ENCODE assay signal across 15 cellular contexts in genomic region chr22:46113110-46113909, GRCh38. TPM values are rescaled to one million over a fixed set of nuclear protein-coding genes. Genes with fewer than 3 reads are reported as not detected.
DNase-seq lines count a peak whose midpoint lies in the region; ATAC-seq and TF ChIP-seq lines count a peak whose summit lies in the region.
"Had no signal": no experiment of that assay in that cellular context is flagged by ENCODE, and none has a peak within 500 bp of the region (broad histone marks: within the 10 kb centered on the region; RNA-seq: fewer than 3 reads in every experiment).

No MANE protein-coding gene starts in this region.

- H3K36me3 ChIP-seq in adrenal gland (replicated peaks in 1 of 2), result peaks cover 0 to 41% of the 10 kb centered on the region in 2 donors
- peaks cover 0 to 64% (median 40%) of the 10 kb centered on the region in 6 donors for H3K36me3 ChIP-seq in spleen
- peaks cover 5% of the 10 kb centered on the region for H3K36me3 ChIP-seq in effector memory CD4-positive, alpha-beta T cell (ENCODE audit: control insufficient read depth, insufficient read depth, low read length)

- H3K27me3 ChIP-seq in adrenal gland (no peaks in the 10 kb centered on the region), right cardiac atrium (ENCODE audit: control insufficient read depth, insufficient read depth) (no peaks in the 10 kb centered on the region), spleen (replicated peaks in 1 of 7) (no peaks in the 10 kb centered on the region)
- H3K27me3 ChIP-seq in effector memory CD4-positive, alpha-beta T cell (replicated peaks; ENCODE audit: control insufficient read depth, insufficient read depth, low read length, poor library complexity, severe bottlenecking), result no peaks in the 10 kb centered on the region

- no peak overlapping the region for H3K4me3 Mint-ChIP-seq in natural killer cell
- H3K4me3 Mint-ChIP-seq: activated CD4-positive, alpha-beta memory T cell treated with anti-CD3 and anti-CD28 coated beads for 36 hours had no signal

- DNase-seq in AG10803 (ENCODE audit: low read depth), result peak; percentile 4
- peak in 4 of 7 donors; percentile 49 to 67 (median 53) for DNase-seq in adrenal gland
- no peak for DNase-seq in right cardiac atrium
- DNase-seq in spleen, result no peak
- no peak for DNase-seq in natural killer cell
- no peak for DNase-seq in NCI-H2029 (lab: John Stamatoyannopoulos, UW)
- no peak for DNase-seq in effector memory CD4-positive, alpha-beta T cell
- DNase-seq: activated CD4-positive, alpha-beta memory T cell treated with anti-CD3 and anti-CD28 coated beads for 36 hours; activated gamma-delta T cell; central memory CD4-positive, alpha-beta T cell; DMS153; KBM-7; NCI-H526 had no signal

- H3K4me3 ChIP-seq in AG10803 (ENCODE audit: low read length) (no peak overlapping the region), adrenal gland (no peak overlapping the region), right cardiac atrium (ENCODE audit: low read length) (no peak overlapping the region), spleen (no peak overlapping the region)
- H3K4me3 ChIP-seq in effector memory CD4-positive, alpha-beta T cell (ENCODE audit: insufficient read depth, low read depth, low read length, poor library complexity, severe bottlenecking), result no peak overlapping the region

- no peaks in the 10 kb centered on the region for H3K9me3 ChIP-seq in adrenal gland (replicated peaks in 1 of 3)
- no peaks in the 10 kb centered on the region for H3K9me3 ChIP-seq in right cardiac atrium (ENCODE audit: control insufficient read depth, low read length)
- H3K9me3 ChIP-seq in spleen, result no peaks in the 10 kb centered on the region
- H3K9me3 ChIP-seq in effector memory CD4-positive, alpha-beta T cell (ENCODE audit: control insufficient read depth, low read length), result no peaks in the 10 kb centered on the region

- TF ChIP-seq POLR2A in adrenal gland (IDR thresholded peaks at IDR 0.05) (no peak), spleen (IDR thresholded peaks at IDR 0.05) (no peak)

- H3K27ac ChIP-seq in adrenal gland (peak overlapping the region; percentile 43 to 88 (median 80)), right cardiac atrium (ENCODE audit: low read length) (peak overlapping the region; percentile 59), spleen (peak overlapping the region; percentile 19 to 97 (median 66))
- no peak overlapping the region for H3K27ac ChIP-seq in effector memory CD4-positive, alpha-beta T cell (ENCODE audit: insufficient read depth, low read length, poor library complexity, severe bottlenecking)

- H3K4me1 ChIP-seq in adrenal gland (replicated peaks in 1 of 2), result peaks cover 46 to 84% of the 10 kb centered on the region in 2 donors
- peaks cover 12% of the 10 kb centered on the region for H3K4me1 ChIP-seq in right cardiac atrium (ENCODE audit: control insufficient read depth, insufficient read depth, low read length)
- H3K4me1 ChIP-seq in spleen, result peaks cover 22 to 97% (median 74%) of the 10 kb centered on the region in 6 donors
- peaks cover 6% of the 10 kb centered on the region for H3K4me1 ChIP-seq in effector memory CD4-positive, alpha-beta T cell (ENCODE audit: control insufficient read depth, insufficient read depth, low read length, poor library complexity, severe bottlenecking)

- no peaks in the 10 kb centered on the region for H3K36me3 Mint-ChIP-seq in natural killer cell
- H3K36me3 Mint-ChIP-seq: activated CD4-positive, alpha-beta memory T cell treated with anti-CD3 and anti-CD28 coated beads for 36 hours had no signal

- H3K9me3 Mint-ChIP-seq in natural killer cell, result no peaks in the 10 kb centered on the region
- H3K9me3 Mint-ChIP-seq: activated CD4-positive, alpha-beta memory T cell treated with anti-CD3 and anti-CD28 coated beads for 36 hours had no signal

- H3K27me3 Mint-ChIP-seq in natural killer cell (ENCODE audit: low read depth in 2 of 2), result no peaks in the 10 kb centered on the region
- H3K27me3 Mint-ChIP-seq: activated CD4-positive, alpha-beta memory T cell treated with anti-CD3 and anti-CD28 coated beads for 36 hours had no signal

- no peak overlapping the region for H3K27ac Mint-ChIP-seq in natural killer cell
- H3K27ac Mint-ChIP-seq: activated CD4-positive, alpha-beta memory T cell treated with anti-CD3 and anti-CD28 coated beads for 36 hours had no signal

- ATAC-seq in right cardiac atrium (no peak), natural killer cell (no peak), HG03354 (IDR thresholded peaks at IDR 0.05; ENCODE audit: poor library complexity, severe bottlenecking, unreplicated experiment) (no peak)
- ATAC-seq: esophagus mucosa had no signal

- no peak for TF ChIP-seq CTCF in AG10803 (conservative IDR thresholded peaks at IDR 0.05; ENCODE audit: low read length)
- no peak for TF ChIP-seq CTCF in adrenal gland (IDR thresholded peaks at IDR 0.05)
- TF ChIP-seq CTCF in spleen (IDR thresholded peaks at IDR 0.05 in 8 of 11, conservative IDR thresholded peaks at IDR 0.05 in 3 of 11), result no peak
- TF ChIP-seq CTCF in natural killer cell (IDR thresholded peaks at IDR 0.05), result no peak

- WGBS in adrenal gland, 4 donors, result 24 to 55% (median 52%) methylated on average over 8 to 25 of the region's 25 CpGs
- 64% methylated on average over 25 of the region's 25 CpGs for WGBS in right cardiac atrium
- WGBS in spleen, 5 donors, result 69 to 87% (median 75%) methylated on average over 13 to 25 of the region's 25 CpGs

- intact Hi-C loops in adrenal gland (cut with DNase I) (loop anchor here in 1 of 2 donors (5.0 kb wide), 1 partner anchor 36 kb away; no protein-coding TSS in a partner anchor), right cardiac atrium (cut with DNase I) (loop anchor here in 2 of 4 donors (5.0 kb wide), 2 partner anchors 36 to 41 kb away; no protein-coding TSS in a partner anchor), spleen (cut with DNase I; ENCODE audit: low total_unique reads) (no loop called here), natural killer cell (cut with micrococcal nuclease) (no loop called here)

- peaks cover 0 to 13% of the 10 kb centered on the region in 2 donors for H3K4me1 Mint-ChIP-seq in natural killer cell

RNA-seq across cellular contexts. Expression of gene PPARA, which starts 37.0 kb away (rescaled TPM):
- total RNA-seq in adrenal gland, result 100 to 1,000 TPM in 1 of 8 donors, 10 to 100 TPM in 7; 27.6 to 208 (median 41.7) TPM
- polyA plus RNA-seq in adrenal gland, result 10 to 100 TPM in 1 of 3 donors, 1 to 10 TPM in 2; 5.1 to 17.0 (median 8.4) TPM
- total RNA-seq in right cardiac atrium, result 10 to 100 TPM; 63.6 to 85.2 (median 72.7) TPM
- 22.9 TPM for polyA plus RNA-seq in right cardiac atrium
- total RNA-seq in spleen, result 10 to 100 TPM; 21.2 to 40.9 (median 24.8) TPM
- polyA plus RNA-seq in spleen, result 1 to 10 TPM; 2.0 to 5.8 (median 2.4) TPM
- 10 to 100 TPM; 20.1 to 27.8 (median 27.0) TPM for total RNA-seq in natural killer cell

Comparison
In these comparisons a context has a peak if more than half of its experiments do, and no peak if none do; other contexts are left out.
1. DNase-seq: peak in AG10803 (single experiment) and adrenal gland (4 of 7); none in right cardiac atrium (0 of 3), spleen (single experiment), natural killer cell (single experiment), NCI-H2029 (single experiment) and effector memory CD4-positive, alpha-beta T cell (0 of 3).